8 cellular contexts compared by ENCODE assay signal in the genomic region with DNA sequence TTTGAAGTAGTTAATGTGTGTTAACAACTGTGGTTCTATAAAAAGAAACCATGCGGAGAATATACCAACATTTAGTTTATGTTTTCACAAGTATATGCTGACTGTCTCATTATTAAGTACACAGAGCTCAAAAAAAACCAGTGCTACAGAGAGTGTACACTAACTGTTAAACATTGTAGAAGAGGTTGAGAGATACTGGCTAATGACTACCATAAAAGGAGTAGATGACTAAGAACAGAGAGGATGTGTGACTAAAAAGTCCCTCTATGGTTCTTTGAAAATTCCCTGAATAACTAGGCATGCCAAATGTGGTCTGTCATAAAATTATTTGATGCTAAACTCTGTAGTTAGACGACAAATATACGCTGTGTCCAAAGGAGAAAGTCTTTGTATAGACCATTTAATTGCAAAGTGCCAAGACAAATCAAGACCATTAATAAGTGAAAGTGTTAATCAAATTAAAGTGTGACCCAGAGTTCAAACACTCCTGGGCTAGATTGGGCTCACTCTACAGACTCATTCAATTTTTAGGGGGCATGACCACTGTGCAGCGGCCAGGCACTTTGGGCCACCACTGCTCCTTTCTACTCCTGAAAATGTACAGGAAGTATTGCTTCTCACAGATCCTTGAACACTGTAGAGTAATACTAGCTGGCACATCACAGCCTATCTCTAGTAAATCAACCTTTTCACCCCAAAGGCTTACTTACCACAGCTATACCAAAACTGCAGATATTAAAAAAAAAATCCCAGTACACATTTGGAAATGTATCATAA. TPM values are rescaled to one million over a fixed set of nuclear protein-coding genes. Genes with fewer than 3 reads are reported as not detected.
DNase-seq lines count a peak whose midpoint lies in the region; ATAC-seq and TF ChIP-seq lines count a peak whose summit lies in the region.

No MANE protein-coding gene starts in this region.

- H3K9me3 ChIP-seq in suprapubic skin (no peaks in the 10 kb centered on the region), upper lobe of right lung (no peaks in the 10 kb centered on the region)

- TF ChIP-seq CTCF in suprapubic skin (IDR thresholded peaks at IDR 0.05) = no peak
- TF ChIP-seq CTCF in upper lobe of right lung (IDR thresholded peaks at IDR 0.05) = no peak

- CTCF ChIA-PET in T-cell (lab: Charles Lee) = interaction anchor here in 1 of 2 donors (2.0 kb wide), 1 partner anchor 24 kb away, joined by 4 read pairs; no protein-coding TSS in a partner anchor

- ATAC-seq in HG02885 (IDR thresholded peaks at IDR 0.05; ENCODE audit: poor library complexity, unreplicated experiment) (peak; percentile 91), T-cell (replicated peaks in 1 of 4) (peak; percentile 60 to 86 (median 76)), upper lobe of right lung (no peak)

- WGBS in suprapubic skin = 73% methylated on average over 4 of the region's 4 CpGs

- H3K4me1 ChIP-seq in suprapubic skin = no peaks in the 10 kb centered on the region
- H3K4me1 ChIP-seq in upper lobe of right lung = peaks cover 5% of the 10 kb centered on the region

- TF ChIP-seq POLR2A in suprapubic skin (IDR thresholded peaks at IDR 0.05) = no peak

- H3K4me3 Mint-ChIP-seq in T-cell = no peak overlapping the region

- no peaks in the 10 kb centered on the region for H3K9me3 Mint-ChIP-seq in T-cell

- H3K4me3 ChIP-seq in suprapubic skin (no peak overlapping the region), upper lobe of right lung (no peak overlapping the region)

- H3K27me3 Mint-ChIP-seq in T-cell = no peaks in the 10 kb centered on the region

- POLR2A ChIA-PET in T-cell (lab: Charles Lee) = no interaction called here

- H3K27me3 ChIP-seq in suprapubic skin (no peaks in the 10 kb centered on the region), upper lobe of right lung (no peaks in the 10 kb centered on the region)

- intact Hi-C loops in upper lobe of right lung (cut with DNase I) = no loop called here

- H3K36me3 ChIP-seq in suprapubic skin (no peaks in the 10 kb centered on the region), upper lobe of right lung (no peaks in the 10 kb centered on the region)

- H3K27ac ChIP-seq in suprapubic skin (no peak overlapping the region), upper lobe of right lung (no peak overlapping the region)

- no peak for TF ChIP-seq EP300 in suprapubic skin (IDR thresholded peaks at IDR 0.05)

- peaks cover 39 to 51% (median 40%) of the 10 kb centered on the region in 3 donors for H3K4me1 Mint-ChIP-seq in T-cell

- H3K36me3 Mint-ChIP-seq in T-cell = no peaks in the 10 kb centered on the region

- H3K27ac Mint-ChIP-seq in T-cell = peak overlapping the region; percentile 14 to 45

- DNase-seq in stimulated activated CD4-positive, alpha-beta T cell treated with anti-CD3 and anti-CD28 coated beads, Interleukin-15, amount 100 ng/mL, for 24 hours = peak; percentile 9
- no peak for DNase-seq in stimulated activated CD4-positive, alpha-beta T cell treated with anti-CD3 and anti-CD28 coated beads, Interleukin-2, amount 100 ng/mL, for 24 hours
- DNase-seq in T-cell (no peak), kidney tubule cell (ENCODE audit: low spot score) (peak; percentile 95), suprapubic skin (ENCODE audit: low spot score in 2 of 2) (no peak), medulla oblongata (ENCODE audit: extremely low spot score) (no peak), upper lobe of right lung (no peak)

RNA-seq across cellular contexts. Expression of a gene that starts 45.1 kb away (rescaled TPM):
- total RNA-seq in T-cell = 10 to 100 TPM; 22.8 to 39.7 (median 27.4) TPM
- 10 to 100 TPM; 23.7 to 36.4 (median 30.9) TPM for total RNA-seq in suprapubic skin
- 20.7 TPM for total RNA-seq in upper lobe of right lung

Comparison
In these comparisons a context has a peak if more than half of its experiments do, and no peak if none do; other contexts are left out.
1. DNase-seq: peak in stimulated activated CD4-positive, alpha-beta T cell treated with anti-CD3 and anti-CD28 coated beads, Interleukin-15, amount 100 ng/mL, for 24 hours (single experiment) and kidney tubule cell (single experiment); none in stimulated activated CD4-positive, alpha-beta T cell treated with anti-CD3 and anti-CD28 coated beads, Interleukin-2, amount 100 ng/mL, for 24 hours (0 of 2), T-cell (0 of 34), suprapubic skin (0 of 2), medulla oblongata (single experiment) and upper lobe of right lung (single experiment).